Comparison of ENCODE assay signal across 25 cellular contexts in genomic region chr9:87650611-87651295, GRCh38.
"Had no signal": no experiment of that assay in that cellular context is flagged by ENCODE, and none has a peak within 500 bp of the region (broad histone marks: within the 10 kb centered on the region; RNA-seq: fewer than 3 reads in every experiment).

No MANE protein-coding gene starts in this region.

- H3K4me1 ChIP-seq: gastrocnemius medialis, psoas muscle, spleen, tibial nerve had no signal

- H3K4me3 ChIP-seq: gastrocnemius medialis, hepatocyte, ovary, psoas muscle, spleen, tibial nerve had no signal

- H3K27me3 Mint-ChIP-seq: activated CD4-positive, alpha-beta memory T cell treated with anti-CD3 and anti-CD28 coated beads, Interleukin-2, amount 10 ng/mL, durations not matched to agents 7 days and 5 days; activated CD4-positive, alpha-beta T cell treated with anti-CD3 and anti-CD28 coated beads, Interleukin-2, amount 10 ng/mL, durations not matched to agents 24 days and 14 days; activated naive CD4-positive, alpha-beta T cell treated with anti-CD3 and anti-CD28 coated beads, Interleukin-2, amount 10 ng/mL, durations not matched to agents 7 days and 5 days; activated naive CD8-positive, alpha-beta T cell treated with anti-CD3 and anti-CD28 coated beads, Interleukin-2, amount 10 ng/mL, durations not matched to agents 7 days and 5 days; naive B cell had no signal

- H3K36me3 Mint-ChIP-seq: activated naive CD4-positive, alpha-beta T cell treated with anti-CD3 and anti-CD28 coated beads, Interleukin-2, amount 10 ng/mL, durations not matched to agents 7 days and 5 days; activated naive CD8-positive, alpha-beta T cell treated with anti-CD3 and anti-CD28 coated beads, Interleukin-2, amount 10 ng/mL, durations not matched to agents 7 days and 5 days; naive B cell had no signal

- H3K4me1 Mint-ChIP-seq: activated CD4-positive, alpha-beta memory T cell treated with anti-CD3 and anti-CD28 coated beads, Interleukin-2, amount 10 ng/mL, durations not matched to agents 7 days and 5 days; activated CD4-positive, alpha-beta T cell treated with anti-CD3 and anti-CD28 coated beads, Interleukin-2, amount 10 ng/mL, durations not matched to agents 24 days and 14 days; activated naive CD4-positive, alpha-beta T cell treated with anti-CD3 and anti-CD28 coated beads, Interleukin-2, amount 10 ng/mL, durations not matched to agents 7 days and 5 days; activated naive CD8-positive, alpha-beta T cell treated with anti-CD3 and anti-CD28 coated beads, Interleukin-2, amount 10 ng/mL, durations not matched to agents 7 days and 5 days; naive B cell had no signal

- H3K27ac Mint-ChIP-seq: activated CD4-positive, alpha-beta memory T cell treated with anti-CD3 and anti-CD28 coated beads, Interleukin-2, amount 10 ng/mL, durations not matched to agents 7 days and 5 days; activated CD4-positive, alpha-beta T cell treated with anti-CD3 and anti-CD28 coated beads, Interleukin-2, amount 10 ng/mL, durations not matched to agents 24 days and 14 days; activated naive CD4-positive, alpha-beta T cell treated with anti-CD3 and anti-CD28 coated beads, Interleukin-2, amount 10 ng/mL, durations not matched to agents 7 days and 5 days; activated naive CD8-positive, alpha-beta T cell treated with anti-CD3 and anti-CD28 coated beads, Interleukin-2, amount 10 ng/mL, durations not matched to agents 7 days and 5 days; activated T-cell treated with anti-CD3 and anti-CD28 coated beads, Interleukin-2, amount 50 U/mL, for 24 hours; effector memory CD8-positive, alpha-beta T cell; naive B cell; nephron progenitor cell; T-helper 1 cell treated with Interleukin-12 subunit alpha and Interleukin-12 subunit beta and Interleukin-4 antibody, amounts not matched to agents 30 μg/mL and 1 μg/mL, for 36 hours had no signal

- H3K79me2 ChIP-seq: hepatocyte had no signal

- H3K4me2 ChIP-seq: hepatocyte had no signal

- H3K9me3 ChIP-seq: gastrocnemius medialis, ovary, psoas muscle, spleen, tibial nerve had no signal

- H3K27me3 ChIP-seq: brain microvascular endothelial cell, gastrocnemius medialis, hepatocyte, ovary, spleen, tibial nerve had no signal

- H3K27ac ChIP-seq: brain microvascular endothelial cell, gastrocnemius medialis, hepatocyte, ovary, psoas muscle, spleen, tibial nerve, VCaP had no signal

- H3K9me3 Mint-ChIP-seq: activated CD4-positive, alpha-beta memory T cell treated with anti-CD3 and anti-CD28 coated beads, Interleukin-2, amount 10 ng/mL, durations not matched to agents 7 days and 5 days; activated CD4-positive, alpha-beta T cell treated with anti-CD3 and anti-CD28 coated beads, Interleukin-2, amount 10 ng/mL, durations not matched to agents 24 days and 14 days; activated naive CD4-positive, alpha-beta T cell treated with anti-CD3 and anti-CD28 coated beads, Interleukin-2, amount 10 ng/mL, durations not matched to agents 7 days and 5 days; activated naive CD8-positive, alpha-beta T cell treated with anti-CD3 and anti-CD28 coated beads, Interleukin-2, amount 10 ng/mL, durations not matched to agents 7 days and 5 days; activated T-cell treated with anti-CD3 and anti-CD28 coated beads, Interleukin-2, amount 50 U/mL, for 24 hours; effector memory CD8-positive, alpha-beta T cell; nephron progenitor cell; T-helper 1 cell treated with Interleukin-12 subunit alpha and Interleukin-12 subunit beta and Interleukin-4 antibody, amounts not matched to agents 30 μg/mL and 1 μg/mL, for 36 hours had no signal

- DNase-seq: activated CD4-positive, alpha-beta memory T cell treated with anti-CD3 and anti-CD28 coated beads, Interleukin-2, amount 10 ng/mL, durations not matched to agents 7 days and 5 days; activated CD4-positive, alpha-beta T cell treated with anti-CD3 and anti-CD28 coated beads, Interleukin-2, amount 10 ng/mL, durations not matched to agents 24 days and 14 days; activated CD8-positive, alpha-beta memory T cell treated with anti-CD3 and anti-CD28 coated beads, Interleukin-2, amount 50 U/mL, for 48 hours; activated gamma-delta T cell; activated naive CD4-positive, alpha-beta T cell treated with anti-CD3 and anti-CD28 coated beads, Interleukin-2, amount 10 ng/mL, durations not matched to agents 7 days and 5 days; activated naive CD8-positive, alpha-beta T cell treated with anti-CD3 and anti-CD28 coated beads, Interleukin-2, amount 10 ng/mL, durations not matched to agents 7 days and 5 days; activated T-cell treated with anti-CD3 and anti-CD28 coated beads, Interleukin-2, amount 50 U/mL, for 24 hours; amniotic stem cell; brain microvascular endothelial cell; cortex of kidney; effector memory CD8-positive, alpha-beta T cell; gastrocnemius medialis; islet precursor cell; left ventricle myocardium superior; naive B cell; nephron progenitor cell; ovary; psoas muscle; spleen; stimulated activated naive CD4-positive, alpha-beta T cell treated with Interleukin-2 at 50 U/mL for 16 hours; T-helper 9 cell had no signal

- H2AFZ ChIP-seq: hepatocyte had no signal

- ATAC-seq: effector memory CD8-positive, alpha-beta T cell; gastrocnemius medialis; left ventricle myocardium superior; psoas muscle had no signal

- H3K4me3 Mint-ChIP-seq: activated CD4-positive, alpha-beta memory T cell treated with anti-CD3 and anti-CD28 coated beads, Interleukin-2, amount 10 ng/mL, durations not matched to agents 7 days and 5 days; activated CD4-positive, alpha-beta T cell treated with anti-CD3 and anti-CD28 coated beads, Interleukin-2, amount 10 ng/mL, durations not matched to agents 24 days and 14 days; activated naive CD4-positive, alpha-beta T cell treated with anti-CD3 and anti-CD28 coated beads, Interleukin-2, amount 10 ng/mL, durations not matched to agents 7 days and 5 days; activated naive CD8-positive, alpha-beta T cell treated with anti-CD3 and anti-CD28 coated beads, Interleukin-2, amount 10 ng/mL, durations not matched to agents 7 days and 5 days; activated T-cell treated with anti-CD3 and anti-CD28 coated beads, Interleukin-2, amount 50 U/mL, for 24 hours; effector memory CD8-positive, alpha-beta T cell; naive B cell; nephron progenitor cell; T-helper 1 cell treated with Interleukin-12 subunit alpha and Interleukin-12 subunit beta and Interleukin-4 antibody, amounts not matched to agents 30 μg/mL and 1 μg/mL, for 36 hours had no signal

- H3K36me3 ChIP-seq: brain microvascular endothelial cell, gastrocnemius medialis, ovary had no signal
